In the genomic region with DNA sequence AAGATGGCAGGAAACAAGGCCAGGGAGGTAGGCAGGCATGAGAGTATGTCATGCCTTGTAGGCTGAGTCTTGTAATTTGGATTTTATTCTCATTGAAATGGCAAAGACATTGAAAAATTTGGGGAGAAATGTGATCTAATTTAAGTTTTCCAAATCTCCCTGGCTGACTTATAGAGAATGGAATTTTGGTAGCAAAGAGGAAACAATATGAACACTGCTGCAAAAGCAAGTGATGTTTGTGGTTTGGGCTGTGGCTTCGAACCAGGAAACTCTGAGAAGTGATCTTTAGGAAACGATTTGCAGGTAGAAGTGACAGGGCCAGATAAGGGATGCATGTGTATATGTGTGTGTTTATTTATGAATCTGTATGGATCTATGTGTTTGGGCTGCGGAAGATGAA, we compare ENCODE assay signal across 24 cellular contexts. TPM values are rescaled to one million over a fixed set of nuclear protein-coding genes. Genes with fewer than 3 reads are reported as not detected.
DNase-seq lines count a peak whose midpoint lies in the region; ATAC-seq and TF ChIP-seq lines count a peak whose summit lies in the region.
"Had no signal": no experiment of that assay in that cellular context is flagged by ENCODE, and none has a peak within 500 bp of the region (broad histone marks: within the 10 kb centered on the region; RNA-seq: fewer than 3 reads in every experiment).

No MANE protein-coding gene starts in this region.

- no peaks in the 10 kb centered on the region for H3K9me2 ChIP-seq in PC-3 (replicated peaks; ENCODE audit: low read length)

- no peak overlapping the region for H3K4me3 Mint-ChIP-seq in activated CD4-positive, alpha-beta T cell treated with anti-CD3 and anti-CD28 coated beads, Interleukin-2, amount 10 ng/mL, durations not matched to agents 24 days and 14 days
- H3K4me3 Mint-ChIP-seq in effector memory CD8-positive, alpha-beta T cell = no peak overlapping the region
- no peak overlapping the region for H3K4me3 Mint-ChIP-seq in activated T-helper 1 cell treated with anti-CD3 and anti-CD28 coated beads, Interleukin-12 subunit alpha, Interleukin-12 subunit beta, Interleukin-2, Interleukin-4 antibody, amounts not matched to agents 30 ng/mL and 10 ng/mL and 1 ng/mL, durations not matched to agents 14 hours and 24 hours and 36 hours
- H3K4me3 Mint-ChIP-seq: memory B cell had no signal

- H3K79me2 ChIP-seq in PC-3 (ENCODE audit: low read length) = peaks cover 10% of the 10 kb centered on the region; the same call in 1 of the 2 replicates

- no peak for ATAC-seq in PC-3
- ATAC-seq in effector memory CD8-positive, alpha-beta T cell (replicated peaks) = peak; percentile 33
- ATAC-seq: foreskin keratinocyte; naive thymus-derived CD8-positive, alpha-beta T cell had no signal

- H3K9me3 ChIP-seq in PC-3 (ENCODE audit: low read length) (no peaks in the 10 kb centered on the region), skeletal muscle satellite cell (replicated peaks; ENCODE audit: low read length) (no peaks in the 10 kb centered on the region)
- H3K9me3 ChIP-seq: BLaER1, MG63, upper lobe of left lung had no signal

- no peak for TF ChIP-seq CTCF in PC-3 (conservative IDR thresholded peaks at IDR 0.05; ENCODE audit: low read depth, low read length)

- intact Hi-C loops in activated CD4-positive, alpha-beta T cell treated with anti-CD3 and anti-CD28 coated beads, Interleukin-2, amount 10 ng/mL, durations not matched to agents 24 days and 14 days (cut with micrococcal nuclease) = no loop called here
- intact Hi-C loops in PC-3 (cut with micrococcal nuclease) = no loop called here
- intact Hi-C loops in activated T-helper 1 cell treated with anti-CD3 and anti-CD28 coated beads, Interleukin-12 subunit alpha, Interleukin-12 subunit beta, Interleukin-2, Interleukin-4 antibody, amounts not matched to agents 30 ng/mL and 10 ng/mL and 1 ng/mL, durations not matched to agents 14 hours and 24 hours and 36 hours (cut with micrococcal nuclease) = no loop called here

- H3K36me3 ChIP-seq in PC-3 (ENCODE audit: low read depth, low read length) (no peaks in the 10 kb centered on the region), skeletal muscle satellite cell (ENCODE audit: insufficient read depth, low read length) (no peaks in the 10 kb centered on the region)
- H3K36me3 ChIP-seq: BLaER1, upper lobe of left lung had no signal

- H3K4me3 ChIP-seq in PC-3 (ENCODE audit: low read length) (no peak overlapping the region), skeletal muscle satellite cell (ENCODE audit: low read length) (no peak overlapping the region)
- H3K4me3 ChIP-seq: BLaER1, MG63, skin epidermis, upper lobe of left lung had no signal

- no peak overlapping the region for H3K27ac ChIP-seq in PC-3 (ENCODE audit: low read length)
- H3K27ac ChIP-seq: BLaER1, foreskin keratinocyte, skin epidermis, upper lobe of left lung had no signal

- peaks cover 27% of the 10 kb centered on the region for H3K4me1 ChIP-seq in PC-3 (ENCODE audit: insufficient read depth, low read length)
- H3K4me1 ChIP-seq in skeletal muscle satellite cell (ENCODE audit: control insufficient read depth, insufficient read depth, low read length) = peaks cover 52% of the 10 kb centered on the region
- H3K4me1 ChIP-seq: BLaER1, upper lobe of left lung had no signal

- no peaks in the 10 kb centered on the region for H3K36me3 Mint-ChIP-seq in activated CD4-positive, alpha-beta T cell treated with anti-CD3 and anti-CD28 coated beads, Interleukin-2, amount 10 ng/mL, durations not matched to agents 24 days and 14 days (ENCODE audit: low read depth)
- H3K36me3 Mint-ChIP-seq in effector memory CD8-positive, alpha-beta T cell (ENCODE audit: insufficient read depth) = no peaks in the 10 kb centered on the region
- H3K36me3 Mint-ChIP-seq in activated T-helper 1 cell treated with anti-CD3 and anti-CD28 coated beads, Interleukin-12 subunit alpha, Interleukin-12 subunit beta, Interleukin-2, Interleukin-4 antibody, amounts not matched to agents 30 ng/mL and 10 ng/mL and 1 ng/mL, durations not matched to agents 14 hours and 24 hours and 36 hours (ENCODE audit: low read depth) = no peaks in the 10 kb centered on the region
- H3K36me3 Mint-ChIP-seq: memory B cell; naive thymus-derived CD8-positive, alpha-beta T cell had no signal

- no peaks in the 10 kb centered on the region for H3F3A ChIP-seq in PC-3 (ENCODE audit: low read length, unreplicated experiment)

- DNase-seq in activated CD4-positive, alpha-beta T cell treated with anti-CD3 and anti-CD28 coated beads, Interleukin-2, amount 10 ng/mL, durations not matched to agents 24 days and 14 days = peak; percentile 58
- no peak for DNase-seq in activated CD4-positive, alpha-beta T cell treated with anti-CD3 and anti-CD28 coated beads, Interleukin-2, amount 50 U/mL, for 48 hours
- DNase-seq in PC-3 = peak; percentile 31
- no peak for DNase-seq in effector memory CD8-positive, alpha-beta T cell
- DNase-seq in globus pallidus (ENCODE audit: low spot score) = no peak
- DNase-seq in activated T-helper 1 cell treated with anti-CD3 and anti-CD28 coated beads, Interleukin-12 subunit alpha, Interleukin-12 subunit beta, Interleukin-2, Interleukin-4 antibody, amounts not matched to agents 30 ng/mL and 10 ng/mL and 1 ng/mL, durations not matched to agents 14 hours and 24 hours and 36 hours (ENCODE audit: low spot score) = no peak
- no peak for DNase-seq in nucleus accumbens (lab: John Stamatoyannopoulos, UW)
- DNase-seq: 8988T, amniotic stem cell, cerebellar nuclear complex, foreskin keratinocyte, GDM1, kidney glomerular epithelial cell, MG63, NCI-H82, OCI-M1, posterior cingulate gyrus, upper lobe of left lung had no signal

- CTCF ChIA-PET in PC-3 (lab: Charles Lee) = no interaction called here

- no peaks in the 10 kb centered on the region for H4K20me1 ChIP-seq in PC-3 (ENCODE audit: low read length)
- H4K20me1 ChIP-seq: BLaER1 had no signal

- no TSS peak for BruUV-seq in PC-3 (replicated peaks; lab: Mats Ljungman, UMichigan)

- POLR2A ChIA-PET in PC-3 (lab: Charles Lee; ENCODE audit: unreplicated experiment) = no interaction called here

- H3K4me2 ChIP-seq in PC-3 (ENCODE audit: low read length) (no peak overlapping the region), skeletal muscle satellite cell (ENCODE audit: low read length) (peak overlapping the region; percentile 33)
- H3K4me2 ChIP-seq: BLaER1 had no signal

- no peaks in the 10 kb centered on the region for H3K27me3 ChIP-seq in PC-3 (ENCODE audit: low read length)
- no peaks in the 10 kb centered on the region for H3K27me3 ChIP-seq in skeletal muscle satellite cell (ENCODE audit: control insufficient read depth, insufficient read depth, low read length)
- H3K27me3 ChIP-seq: BLaER1, foreskin keratinocyte, MG63, upper lobe of left lung had no signal

- H2AFZ ChIP-seq in PC-3 (ENCODE audit: low read length) = no peak overlapping the region

- peaks cover 8% of the 10 kb centered on the region for H3K4me1 Mint-ChIP-seq in activated CD4-positive, alpha-beta T cell treated with anti-CD3 and anti-CD28 coated beads, Interleukin-2, amount 10 ng/mL, durations not matched to agents 24 days and 14 days
- peaks cover 7 to 10% of the 10 kb centered on the region in 2 donors for H3K4me1 Mint-ChIP-seq in effector memory CD8-positive, alpha-beta T cell (ENCODE audit: low read depth in 2 of 2)
- peaks cover 11% of the 10 kb centered on the region for H3K4me1 Mint-ChIP-seq in activated T-helper 1 cell treated with anti-CD3 and anti-CD28 coated beads, Interleukin-12 subunit alpha, Interleukin-12 subunit beta, Interleukin-2, Interleukin-4 antibody, amounts not matched to agents 30 ng/mL and 10 ng/mL and 1 ng/mL, durations not matched to agents 14 hours and 24 hours and 36 hours (ENCODE audit: low read depth)
- H3K4me1 Mint-ChIP-seq: memory B cell had no signal

- H3K27ac Mint-ChIP-seq in activated CD4-positive, alpha-beta T cell treated with anti-CD3 and anti-CD28 coated beads, Interleukin-2, amount 10 ng/mL, durations not matched to agents 24 days and 14 days = no peak overlapping the region
- no peak overlapping the region for H3K27ac Mint-ChIP-seq in effector memory CD8-positive, alpha-beta T cell
- H3K27ac Mint-ChIP-seq in activated T-helper 1 cell treated with anti-CD3 and anti-CD28 coated beads, Interleukin-12 subunit alpha, Interleukin-12 subunit beta, Interleukin-2, Interleukin-4 antibody, amounts not matched to agents 30 ng/mL and 10 ng/mL and 1 ng/mL, durations not matched to agents 14 hours and 24 hours and 36 hours = no peak overlapping the region
- H3K27ac Mint-ChIP-seq: memory B cell had no signal

- H3K9ac ChIP-seq in PC-3 (ENCODE audit: low read length) (no peak overlapping the region), skeletal muscle satellite cell (ENCODE audit: low read depth, low read length) (no peak overlapping the region)
- H3K9ac ChIP-seq: BLaER1 had no signal

- peaks cover 2% of the 10 kb centered on the region for H3K27me3 Mint-ChIP-seq in activated CD4-positive, alpha-beta T cell treated with anti-CD3 and anti-CD28 coated beads, Interleukin-2, amount 10 ng/mL, durations not matched to agents 24 days and 14 days
- no peaks in the 10 kb centered on the region for H3K27me3 Mint-ChIP-seq in effector memory CD8-positive, alpha-beta T cell
- H3K27me3 Mint-ChIP-seq in activated T-helper 1 cell treated with anti-CD3 and anti-CD28 coated beads, Interleukin-12 subunit alpha, Interleukin-12 subunit beta, Interleukin-2, Interleukin-4 antibody, amounts not matched to agents 30 ng/mL and 10 ng/mL and 1 ng/mL, durations not matched to agents 14 hours and 24 hours and 36 hours (ENCODE audit: insufficient read depth) = peaks cover 3% of the 10 kb centered on the region

- H3K9me3 Mint-ChIP-seq in activated CD4-positive, alpha-beta T cell treated with anti-CD3 and anti-CD28 coated beads, Interleukin-2, amount 10 ng/mL, durations not matched to agents 24 days and 14 days = no peaks in the 10 kb centered on the region
- H3K9me3 Mint-ChIP-seq in effector memory CD8-positive, alpha-beta T cell = no peaks in the 10 kb centered on the region
- no peaks in the 10 kb centered on the region for H3K9me3 Mint-ChIP-seq in activated T-helper 1 cell treated with anti-CD3 and anti-CD28 coated beads, Interleukin-12 subunit alpha, Interleukin-12 subunit beta, Interleukin-2, Interleukin-4 antibody, amounts not matched to agents 30 ng/mL and 10 ng/mL and 1 ng/mL, durations not matched to agents 14 hours and 24 hours and 36 hours
- H3K9me3 Mint-ChIP-seq: memory B cell had no signal

RNA-seq across cellular contexts. Expression of gene ARSJ, which starts 35.6 kb away (rescaled TPM):
- total RNA-seq in activated CD4-positive, alpha-beta T cell treated with anti-CD3 and anti-CD28 coated beads, Interleukin-2, amount 10 ng/mL, durations not matched to agents 24 days and 14 days = not detected in 2 replicates
- 16.4 and 19.1 TPM in 2 replicates for total RNA-seq in PC-3 (2014; rRNA removed)
- total RNA-seq in skeletal muscle satellite cell (2012; rRNA removed) = 29.2 and 34.3 TPM in 2 replicates
- not detected in 2 replicates for total RNA-seq in activated T-helper 1 cell treated with anti-CD3 and anti-CD28 coated beads, Interleukin-12 subunit alpha, Interleukin-12 subunit beta, Interleukin-2, Interleukin-4 antibody, amounts not matched to agents 30 ng/mL and 10 ng/mL and 1 ng/mL, durations not matched to agents 14 hours and 24 hours and 36 hours
- total RNA-seq: T-helper 2 cell treated with Interferon-gamma antibody and Interleukin-4, amounts not matched to agents 100 ng/mL and 5 ng/mL, for 36 hours had no signal

Comparison
In these comparisons a context has a peak if more than half of its experiments do, and no peak if none do; other contexts are left out.
1. DNase-seq: peak in activated CD4-positive, alpha-beta T cell treated with anti-CD3 and anti-CD28 coated beads, Interleukin-2, amount 10 ng/mL, durations not matched to agents 24 days and 14 days (single experiment) and PC-3 (single experiment); none in activated CD4-positive, alpha-beta T cell treated with anti-CD3 and anti-CD28 coated beads, Interleukin-2, amount 50 U/mL, for 48 hours (0 of 2), effector memory CD8-positive, alpha-beta T cell (0 of 3), globus pallidus (single experiment), activated T-helper 1 cell treated with anti-CD3 and anti-CD28 coated beads, Interleukin-12 subunit alpha, Interleukin-12 subunit beta, Interleukin-2, Interleukin-4 antibody, amounts not matched to agents 30 ng/mL and 10 ng/mL and 1 ng/mL, durations not matched to agents 14 hours and 24 hours and 36 hours (single experiment) and nucleus accumbens (0 of 56).
2. RNA of gene ARSJ, which starts 35.6 kb away (total RNA-seq): 16.4 to 19.1 TPM in PC-3; not detected in activated CD4-positive, alpha-beta T cell treated with anti-CD3 and anti-CD28 coated beads, Interleukin-2, amount 10 ng/mL, durations not matched to agents 24 days and 14 days and not detected in activated T-helper 1 cell treated with anti-CD3 and anti-CD28 coated beads, Interleukin-12 subunit alpha, Interleukin-12 subunit beta, Interleukin-2, Interleukin-4 antibody, amounts not matched to agents 30 ng/mL and 10 ng/mL and 1 ng/mL, durations not matched to agents 14 hours and 24 hours and 36 hours; every median in the first group is over 10 times any median in the second.